Comparison of ENCODE assay signal across 16 cellular contexts in the genomic region with DNA sequence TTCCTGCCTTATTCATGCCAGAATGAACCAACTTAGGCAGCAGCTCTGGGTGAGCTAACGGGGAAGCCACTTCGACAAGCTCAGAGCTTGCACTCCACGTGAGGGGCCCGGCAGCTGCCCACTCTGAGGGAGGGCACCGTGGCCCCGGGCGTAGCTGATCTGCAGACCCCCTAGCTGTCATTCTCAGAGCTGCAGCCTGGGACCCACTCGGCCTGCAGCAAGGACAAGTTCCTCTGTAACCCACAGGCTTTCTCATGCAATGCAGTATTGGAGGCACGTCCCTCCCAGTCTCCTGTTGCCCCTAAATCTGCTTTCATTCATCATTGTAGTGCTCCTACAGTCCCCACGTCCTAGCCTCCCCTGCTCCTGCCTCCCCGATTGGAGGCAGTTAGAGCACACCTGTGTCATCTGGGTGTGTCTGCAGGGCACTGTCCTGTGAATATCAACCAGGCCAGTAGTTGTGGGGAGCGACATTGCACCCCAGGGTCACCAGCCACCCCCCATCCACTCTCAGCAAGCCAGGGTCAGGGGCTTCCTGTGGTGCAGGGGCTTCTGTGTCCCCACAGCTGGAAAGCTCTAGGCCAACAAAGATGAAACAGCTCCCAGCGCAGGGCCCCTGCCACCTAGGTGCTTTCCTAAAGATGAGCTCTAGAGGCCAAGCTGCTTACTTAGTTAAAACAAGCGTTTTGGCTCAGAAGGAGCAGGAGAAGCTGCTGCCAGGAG.
DNase-seq lines count a peak whose midpoint lies in the region; ATAC-seq and TF ChIP-seq lines count a peak whose summit lies in the region.
"Had no signal": no experiment of that assay in that cellular context is flagged by ENCODE, and none has a peak within 500 bp of the region (broad histone marks: within the 10 kb centered on the region; RNA-seq: fewer than 3 reads in every experiment).

No MANE protein-coding gene starts in this region.

- no peak overlapping the region for H2AFZ ChIP-seq in HCT116 (ENCODE audit: low read depth, low read length, poor library complexity, severe bottlenecking)
- no peak overlapping the region for H2AFZ ChIP-seq in osteoblast (ENCODE audit: low read length)

- RAD21 ChIA-PET in HCT116 (lab: Charles Lee; ENCODE audit: low non-redundant PET in 1 of 2, low total read pairs in 2 of 2, uncharacterized antibody in 2 of 2, unreplicated experiment in 2 of 2) = no interaction called here

- H3K36me3 ChIP-seq in GM06990 (ENCODE audit: control insufficient read depth, insufficient read depth, low read length) = no peaks in the 10 kb centered on the region
- H3K36me3 ChIP-seq in HCT116 (ENCODE audit: control insufficient read depth in 1 of 2, insufficient read depth in 2 of 2, low read length in 2 of 2) = no peaks in the 10 kb centered on the region
- H3K36me3 ChIP-seq in osteoblast (ENCODE audit: insufficient read depth, low read length) = no peaks in the 10 kb centered on the region
- H3K36me3 ChIP-seq: gastrocnemius medialis, MG63, sigmoid colon, uterus had no signal

- ATAC-seq in HCT116 (peak; percentile 63; the same call in 1 of the 2 replicates), HG03280 (IDR thresholded peaks at IDR 0.05; ENCODE audit: unreplicated experiment) (no peak)
- ATAC-seq: gastrocnemius medialis; stimulated activated naive CD8-positive, alpha-beta T cell treated with anti-CD3 and anti-CD28 coated beads, Interleukin-15, amount 100 ng/mL, for 72 hours had no signal

- no TSS peak for BruUV-seq in HCT116 (replicated peaks; lab: Mats Ljungman, UMichigan)

- no peaks in the 10 kb centered on the region for H3K79me2 ChIP-seq in HCT116 (ENCODE audit: insufficient read depth, low read length)
- H3K79me2 ChIP-seq in osteoblast (ENCODE audit: insufficient read depth, low read length) = no peaks in the 10 kb centered on the region

- H3K9me3 ChIP-seq in HCT116 (ENCODE audit: control insufficient read depth in 1 of 2, insufficient read depth in 1 of 2, low read depth in 1 of 2, low read length in 2 of 2) (no peaks in the 10 kb centered on the region), osteoblast (ENCODE audit: low read depth, low read length) (no peaks in the 10 kb centered on the region)
- H3K9me3 ChIP-seq: gastrocnemius medialis, MG63, sigmoid colon, uterus had no signal

- DNase-seq in GM06990 (ENCODE audit: extremely low read depth, insufficient read length) (no peak), HCT116 (ENCODE audit: low read depth, low spot score) (no peak), ecto neural progenitor cell (ENCODE audit: low spot score) (peak; percentile 56), osteoblast (ENCODE audit: insufficient read length, low spot score, missing footprints) (peak; percentile 73), COR-L47 (lab: John Stamatoyannopoulos, UW) (no peak)
- DNase-seq in activated CD4-positive, alpha-beta T cell treated with anti-CD3 and anti-CD28 coated beads, Interleukin-2, amount 50 U/mL, for 48 hours = no peak
- DNase-seq: activated CD4-positive, alpha-beta T cell treated with anti-CD3 and anti-CD28 coated beads, Interleukin-2, amount 50 U/mL, for 4 hours; dorsolateral prefrontal cortex; gastrocnemius medialis; MG63; NCI-H187 treated with DMSO at 0.1 percent for 48 hours; Right ventricle myocardium superior; sigmoid colon; stimulated activated naive CD8-positive, alpha-beta T cell treated with anti-CD3 and anti-CD28 coated beads, Interleukin-15, amount 100 ng/mL, for 72 hours; uterus had no signal

- no peaks in the 10 kb centered on the region for H4K20me1 ChIP-seq in HCT116 (ENCODE audit: insufficient read depth)
- H4K20me1 ChIP-seq in osteoblast (ENCODE audit: insufficient read depth, low read length) = no peaks in the 10 kb centered on the region

- H3K9me2 ChIP-seq in HCT116 (ENCODE audit: insufficient read depth) = no peaks in the 10 kb centered on the region

- H3K27me3 ChIP-seq in GM06990 (replicated peaks; ENCODE audit: control insufficient read depth, insufficient read depth, low read length) = no peaks in the 10 kb centered on the region
- H3K27me3 ChIP-seq in HCT116 (ENCODE audit: insufficient read depth, low read length) = peaks cover 9% of the 10 kb centered on the region; the same call in 1 of the 2 replicates
- no peaks in the 10 kb centered on the region for H3K27me3 ChIP-seq in osteoblast (ENCODE audit: insufficient read depth, low read length)
- H3K27me3 ChIP-seq: MG63, uterus had no signal

- no peak overlapping the region for H3K4me2 ChIP-seq in HCT116 (ENCODE audit: low read length)
- no peak overlapping the region for H3K4me2 ChIP-seq in osteoblast (ENCODE audit: insufficient read depth, low read length)

- no peak overlapping the region for H3K4me3 ChIP-seq in GM06990 (replicated peaks; ENCODE audit: low read depth, low read length)
- H3K4me3 ChIP-seq in HCT116 (replicated peaks in 1 of 2; ENCODE audit: low read depth in 1 of 2, low read length in 2 of 2) = no peak overlapping the region
- no peak overlapping the region for H3K4me3 ChIP-seq in osteoblast (ENCODE audit: insufficient read depth, low read length)
- H3K4me3 ChIP-seq: dorsolateral prefrontal cortex, gastrocnemius medialis, MG63, sigmoid colon, uterus had no signal

- no peak for TF ChIP-seq POLR2A in HCT116 (IDR thresholded peaks at IDR 0.05; ENCODE audit: borderline replicate concordance, extremely low read depth, insufficient read depth, insufficient read length)

- POLR2A ChIA-PET in HCT116 (lab: Charles Lee) = no interaction called here

- H3K27ac ChIP-seq in HCT116 (ENCODE audit: low read depth, low read length) = no peak overlapping the region
- H3K27ac ChIP-seq in osteoblast (ENCODE audit: low read depth, low read length) = no peak overlapping the region
- H3K27ac ChIP-seq: dorsolateral prefrontal cortex, gastrocnemius medialis, sigmoid colon, uterus had no signal

- no peak for TF ChIP-seq RAD21 in HCT116 (IDR thresholded peaks at IDR 0.05; ENCODE audit: low read depth)

- H3K4me1 ChIP-seq in HCT116 (ENCODE audit: control insufficient read depth in 1 of 2, insufficient read depth in 2 of 2, low read length in 2 of 2) (peaks cover 3 to 13% of the 10 kb centered on the region in 2 experiments; a peak in 1 of 4 replicates), osteoblast (ENCODE audit: insufficient read depth, low read length) (no peaks in the 10 kb centered on the region)
- H3K4me1 ChIP-seq: gastrocnemius medialis, sigmoid colon, uterus had no signal

- CTCF ChIA-PET in HCT116 (lab: Charles Lee) = interaction anchor here (1.1 to 1.7 kb wide), 2 partner anchors 17 to 35 kb away, joined by 3 to 6 read pairs; no protein-coding TSS in a partner anchor

- intact Hi-C loops in HCT116 (cut with micrococcal nuclease) = no loop called here

- TF ChIP-seq CTCF in GM06990 (IDR thresholded peaks at IDR 0.05; ENCODE audit: insufficient read depth, low read length, poor library complexity, severe bottlenecking) (peak; percentile 30), HCT116 (IDR thresholded peaks at IDR 0.05 in 2 of 3, conservative IDR thresholded peaks at IDR 0.05 in 1 of 3; ENCODE audit: borderline replicate concordance in 1 of 3, insufficient read depth in 1 of 3, low read depth in 2 of 3, low read length in 2 of 3) (peak in 2 of 3 experiments; percentile 24 to 34; a peak in 2 of 6 replicates), osteoblast (IDR thresholded peaks at IDR 0.05; ENCODE audit: extremely low read depth, low read depth, low read length) (no peak)

- no peak overlapping the region for H3K9ac ChIP-seq in HCT116 (ENCODE audit: low read length)

TF ChIP-seq in HCT116, 20 proteins besides CTCF, POLR2A, EP300 and RAD21:
- TF ChIP-seq SP1 (IDR thresholded peaks at IDR 0.05; ENCODE audit: low read depth) = no peak

Comparison
In these comparisons a context has a peak if more than half of its experiments do, and no peak if none do; other contexts are left out.
1. DNase-seq: peak in ecto neural progenitor cell (single experiment) and osteoblast (single experiment); none in GM06990 (single experiment), HCT116 (single experiment), COR-L47 (single experiment) and activated CD4-positive, alpha-beta T cell treated with anti-CD3 and anti-CD28 coated beads, Interleukin-2, amount 50 U/mL, for 48 hours (0 of 2).